Comparison of ENCODE assay signal across 38 cellular contexts in the genomic region with DNA sequence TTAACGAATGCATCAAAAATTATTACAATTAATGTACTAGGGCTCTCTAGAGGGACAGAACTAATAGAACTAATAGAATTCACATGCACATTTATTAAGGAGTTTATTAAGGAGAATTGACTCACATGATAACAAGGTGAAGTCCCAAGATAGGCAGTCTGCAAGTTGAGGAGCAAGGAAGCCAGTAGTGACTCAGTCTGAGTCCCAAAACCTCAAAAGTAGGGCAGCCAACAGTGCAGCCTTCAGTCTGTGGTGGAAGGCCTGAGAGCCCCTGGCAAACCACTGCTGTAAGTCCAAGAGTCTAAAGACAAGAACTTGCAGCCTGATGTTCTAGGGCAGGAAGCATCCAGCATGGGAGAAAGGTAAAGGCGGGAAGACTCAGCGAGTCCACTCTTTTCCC.
DNase-seq lines count a peak whose midpoint lies in the region; ATAC-seq, FAIRE-seq and TF ChIP-seq lines count a peak whose summit lies in the region.
"Had no signal": no experiment of that assay in that cellular context is flagged by ENCODE, and none has a peak within 500 bp of the region (broad histone marks: within the 10 kb centered on the region; RNA-seq: fewer than 3 reads in every experiment).

No MANE protein-coding gene starts in this region.

- no peak overlapping the region for H3K4me2 ChIP-seq in keratinocyte (ENCODE audit: control insufficient read depth, extremely low read depth, insufficient read depth, low read depth, low read length)

- H3K4me3 Mint-ChIP-seq in effector memory CD8-positive, alpha-beta T cell: no peak overlapping the region
- H3K4me3 Mint-ChIP-seq: activated naive CD8-positive, alpha-beta T cell; CD8-positive, alpha-beta T cell; nephron progenitor cell; T-helper 2 cell treated with Interferon-gamma antibody and Interleukin-4, amounts not matched to agents 5 μg/mL and 100 μg/mL, for 36 hours had no signal

- in situ Hi-C loops in brain microvascular endothelial cell (cut with HindIII; ENCODE audit: low pct_ligation_motif_present, low sequenced_read_pairs): no loop called here

- no peak overlapping the region for H2AFZ ChIP-seq in keratinocyte (ENCODE audit: control insufficient read depth, low read length)

- TF ChIP-seq CTCF in brain microvascular endothelial cell (IDR thresholded peaks at IDR 0.05; ENCODE audit: low read depth, low read length, missing control alignments): no peak
- TF ChIP-seq CTCF in keratinocyte (optimal IDR thresholded peaks at IDR 0.05 in 1 of 3, IDR thresholded peaks at IDR 0.05 in 1 of 3, conservative IDR thresholded peaks at IDR 0.05 in 1 of 3; ENCODE audit: extremely low read depth in 1 of 3, insufficient read depth in 2 of 3, low read length in 3 of 3): no peak

- no peaks in the 10 kb centered on the region for H3K27me3 ChIP-seq in brain microvascular endothelial cell (replicated peaks)
- no peaks in the 10 kb centered on the region for H3K27me3 ChIP-seq in keratinocyte (ENCODE audit: control insufficient read depth, extremely low read depth, insufficient read depth, low read length)
- H3K27me3 ChIP-seq: BE2C, tibial nerve had no signal

- H3K27ac ChIP-seq in brain microvascular endothelial cell (no peak overlapping the region), keratinocyte (ENCODE audit: control insufficient read depth, insufficient read depth, low read length) (no peak overlapping the region)
- H3K27ac ChIP-seq: coronary artery, tibial nerve had no signal

- H3K4me1 ChIP-seq in keratinocyte (ENCODE audit: control insufficient read depth, extremely low read depth, insufficient read depth, low read length): peaks cover 10% of the 10 kb centered on the region
- H3K4me1 ChIP-seq: BE2C, HAP-1, tibial nerve had no signal

- H3K9me3 Mint-ChIP-seq in effector memory CD8-positive, alpha-beta T cell: peaks cover 3 to 17% of the 10 kb centered on the region in 2 donors
- H3K9me3 Mint-ChIP-seq: nephron progenitor cell had no signal

- no peak for ATAC-seq in activated CD4-positive, CD25-positive, alpha-beta regulatory T cell treated with anti-CD3 and anti-CD28 coated beads, Interleukin-2, amount 50 U/mL, for 24 hours
- ATAC-seq in effector memory CD8-positive, alpha-beta T cell (replicated peaks): no peak
- ATAC-seq in HG03095 (IDR thresholded peaks at IDR 0.05; ENCODE audit: unreplicated experiment): no peak
- ATAC-seq: CD8-positive, alpha-beta T cell; K562; left cardiac atrium; mucosa of descending colon; Panc1 had no signal

- H3K36me3 ChIP-seq in brain microvascular endothelial cell (replicated peaks) (no peaks in the 10 kb centered on the region), keratinocyte (ENCODE audit: control insufficient read depth in 2 of 2, extremely low read depth in 1 of 2, insufficient read depth in 2 of 2, low read length in 2 of 2) (no peaks in the 10 kb centered on the region)
- H3K36me3 ChIP-seq: BE2C, HAP-1, tibial nerve had no signal

- H3K27me3 Mint-ChIP-seq in effector memory CD8-positive, alpha-beta T cell: no peaks in the 10 kb centered on the region
- H3K27me3 Mint-ChIP-seq: activated naive CD8-positive, alpha-beta T cell had no signal

- no peak overlapping the region for H3K27ac Mint-ChIP-seq in effector memory CD8-positive, alpha-beta T cell
- H3K27ac Mint-ChIP-seq: activated naive CD8-positive, alpha-beta T cell; CD8-positive, alpha-beta T cell; nephron progenitor cell; T-helper 2 cell treated with Interferon-gamma antibody and Interleukin-4, amounts not matched to agents 5 μg/mL and 100 μg/mL, for 36 hours had no signal

- H3K9me3 ChIP-seq in keratinocyte (ENCODE audit: control insufficient read depth, low read depth, low read length): no peaks in the 10 kb centered on the region
- H3K9me3 ChIP-seq: BE2C, HAP-1, mucosa of descending colon had no signal

- no peaks in the 10 kb centered on the region for H4K20me1 ChIP-seq in keratinocyte (ENCODE audit: control insufficient read depth, extremely low read depth, insufficient read depth, low read length)

- no peaks in the 10 kb centered on the region for H3K36me3 Mint-ChIP-seq in effector memory CD8-positive, alpha-beta T cell (ENCODE audit: insufficient read depth)
- H3K36me3 Mint-ChIP-seq: activated naive CD8-positive, alpha-beta T cell; CD8-positive, alpha-beta T cell had no signal

- dilution Hi-C loops in keratinocyte (cut with MboI; ENCODE audit: extremely low pct_ligation_motif_present, low sequenced_read_pairs): no loop called here

- peak; percentile 64 for FAIRE-seq in keratinocyte (lab: Jason Lieb, UNC)
- FAIRE-seq: frontal cortex, GM12891, HTR-8/SVneo, K562 had no signal

- H3K4me3 ChIP-seq in brain microvascular endothelial cell (ENCODE audit: low read depth, low read length): no peak overlapping the region
- H3K4me3 ChIP-seq in keratinocyte (ENCODE audit: control insufficient read depth in 2 of 3, extremely low read depth in 1 of 3, insufficient read depth in 2 of 3, low read depth in 1 of 3, low read length in 3 of 3): no peak overlapping the region
- H3K4me3 ChIP-seq: coronary artery, HAP-1, K562, lung, mucosa of descending colon, tibial nerve had no signal

- peak; percentile 80 for DNase-seq in ELR (ENCODE audit: low read depth)
- peak; percentile 83 for DNase-seq in M059J (ENCODE audit: low read depth)
- DNase-seq in brain microvascular endothelial cell: peak; percentile 72
- no peak for DNase-seq in keratinocyte (ENCODE audit: low read depth, low spot score)
- no peak for DNase-seq in effector memory CD8-positive, alpha-beta T cell
- DNase-seq in NCI-H2029 treated with DMSO at 0.1 percent for 48 hours (lab: John Stamatoyannopoulos, UW): no peak
- DNase-seq: ACHN; activated CD4-positive, alpha-beta T cell treated with anti-CD3 and anti-CD28 coated beads for 4 hours; activated effector memory CD4-positive, alpha-beta T cell treated with anti-CD3 and anti-CD28 coated beads, Interleukin-2, amount 50 U/mL, for 16 hours; activated T-cell treated with anti-CD3 and anti-CD28 coated beads for 4 hours; anterior cingulate cortex; BE2C; caudate nucleus; CD8-positive, alpha-beta T cell; effector CD8-positive, alpha-beta T cell; erythroblast; left cardiac atrium; MM.1S; mucosa of descending colon; NCI-H2081; NCI-H69; nephron progenitor cell; SIG-M5; stimulated activated CD4-positive, alpha-beta T cell treated with anti-CD3 and anti-CD28 coated beads, Interleukin-15, amount 100 ng/mL, for 24 hours; stimulated activated CD4-positive, alpha-beta T cell treated with anti-CD3 and anti-CD28 coated beads, Interleukin-4, amount 100 ng/mL, for 4 hours had no signal

- H3K4me1 Mint-ChIP-seq in effector memory CD8-positive, alpha-beta T cell (ENCODE audit: low read depth in 2 of 2): no peaks in the 10 kb centered on the region
- H3K4me1 Mint-ChIP-seq: nephron progenitor cell had no signal

- no peaks in the 10 kb centered on the region for H3K9me1 ChIP-seq in keratinocyte (ENCODE audit: control insufficient read depth, extremely low read depth, insufficient read depth, low read length)

- H3K9ac ChIP-seq in keratinocyte (ENCODE audit: control insufficient read depth, extremely low read depth, insufficient read depth, low read length): no peak overlapping the region

- no peaks in the 10 kb centered on the region for H3K79me2 ChIP-seq in keratinocyte (ENCODE audit: control insufficient read depth, insufficient read depth, low read length)

Comparison
In these comparisons a context has a peak if more than half of its experiments do, and no peak if none do; other contexts are left out.
1. DNase-seq: peak in ELR (single experiment), M059J (single experiment) and brain microvascular endothelial cell (single experiment); none in keratinocyte (single experiment), effector memory CD8-positive, alpha-beta T cell (0 of 3) and NCI-H2029 treated with DMSO at 0.1 percent for 48 hours (single experiment).